Comparison of ENCODE assay signal across 8 cellular contexts in the genomic region with DNA sequence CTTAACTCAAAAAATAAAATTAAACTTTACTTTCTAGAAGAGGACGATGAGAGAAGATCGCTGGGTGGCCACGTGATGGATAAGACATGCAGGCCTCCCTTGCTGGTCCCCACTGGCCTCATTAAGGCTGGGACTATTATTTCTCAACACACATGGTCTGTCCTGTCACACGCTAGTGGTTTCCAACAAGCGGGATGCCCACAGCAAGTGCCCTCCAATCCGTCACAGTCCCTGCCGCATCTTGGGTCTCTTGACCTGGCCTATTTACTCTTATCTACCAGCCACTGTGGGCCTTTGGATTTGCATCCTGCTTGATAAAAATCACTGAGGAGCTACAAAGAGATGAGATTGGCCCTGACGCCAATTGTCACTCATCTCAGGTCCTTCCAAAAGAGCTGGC. TPM values are rescaled to one million over a fixed set of nuclear protein-coding genes. Genes with fewer than 3 reads are reported as not detected.
DNase-seq lines count a peak whose midpoint lies in the region; ATAC-seq, FAIRE-seq and TF ChIP-seq lines count a peak whose summit lies in the region.
"Had no signal": no experiment of that assay in that cellular context is flagged by ENCODE, and none has a peak within 500 bp of the region (broad histone marks: within the 10 kb centered on the region; RNA-seq: fewer than 3 reads in every experiment).

No MANE protein-coding gene starts in this region.

- H3K9ac ChIP-seq in skeletal muscle tissue (ENCODE audit: low read depth in 1 of 3, low read length in 3 of 3) (no peak overlapping the region), kidney (ENCODE audit: low read length in 2 of 2) (no peak overlapping the region)

- POLR2A ChIA-PET in CD8-positive, alpha-beta memory T cell (lab: Charles Lee) = interaction anchor here (1.1 kb wide), 1 partner anchor 23 kb away, joined by 3 read pairs; no protein-coding TSS in a partner anchor
- POLR2A ChIA-PET in PC-9 (lab: Charles Lee; ENCODE audit: unreplicated experiment) = no interaction called here

- no peaks in the 10 kb centered on the region for H3K27me3 ChIP-seq in CD8-positive, alpha-beta memory T cell (ENCODE audit: insufficient read depth, low read length, poor library complexity, severe bottlenecking)
- H3K27me3 ChIP-seq in gastroesophageal sphincter = no peaks in the 10 kb centered on the region
- no peaks in the 10 kb centered on the region for H3K27me3 ChIP-seq in skeletal muscle tissue (ENCODE audit: control insufficient read depth in 3 of 3, insufficient read depth in 3 of 3, low read length in 3 of 3)
- no peaks in the 10 kb centered on the region for H3K27me3 ChIP-seq in PC-9 (ENCODE audit: insufficient read depth, low read depth)

- no peaks in the 10 kb centered on the region for H3K27me3 Mint-ChIP-seq in CD8-positive, alpha-beta memory T cell
- no peaks in the 10 kb centered on the region for H3K27me3 Mint-ChIP-seq in T-helper 17 cell

- CTCF ChIA-PET in CD8-positive, alpha-beta memory T cell (lab: Charles Lee) = no interaction called here
- CTCF ChIA-PET in PC-9 (lab: Charles Lee) = no interaction called here

- H3K4me2 ChIP-seq in PC-9 = no peak overlapping the region

- H3K27ac ChIP-seq in CD8-positive, alpha-beta memory T cell (ENCODE audit: low read depth, low read length) = no peak overlapping the region
- H3K27ac ChIP-seq in gastroesophageal sphincter = peak overlapping the region; percentile 57 to 93 (median 88)
- H3K27ac ChIP-seq in skeletal muscle tissue (ENCODE audit: low read depth, low read length) = peak overlapping the region; percentile 74
- no peak overlapping the region for H3K27ac ChIP-seq in kidney (ENCODE audit: low read depth in 2 of 2, low read length in 2 of 2)
- H3K27ac ChIP-seq in PC-9 = no peak overlapping the region

- intact Hi-C loops in kidney (cut with DNase I) = no loop called here
- intact Hi-C loops in PC-9 (cut with micrococcal nuclease; ENCODE audit: unreplicated experiment) = no loop called here

- H3K4me1 ChIP-seq in CD8-positive, alpha-beta memory T cell (ENCODE audit: insufficient read depth, low read length) = peaks cover 95% of the 10 kb centered on the region
- H3K4me1 ChIP-seq in gastroesophageal sphincter (peaks cover 31 to 100% (median 80%) of the 10 kb centered on the region in 3 donors), skeletal muscle tissue (ENCODE audit: control insufficient read depth in 3 of 3, insufficient read depth in 3 of 3, low read length in 3 of 3) (peaks cover 74 to 79% (median 75%) of the 10 kb centered on the region in 3 donors), kidney (ENCODE audit: control insufficient read depth in 1 of 2, insufficient read depth in 1 of 2, low read depth in 1 of 2, low read length in 2 of 2) (peaks cover 31 to 46% of the 10 kb centered on the region in 2 donors), PC-9 (replicated peaks; ENCODE audit: insufficient read depth) (peaks cover 12% of the 10 kb centered on the region)

- H3K9me3 Mint-ChIP-seq in CD8-positive, alpha-beta memory T cell = no peaks in the 10 kb centered on the region

- no peak for TF ChIP-seq CTCF in gastroesophageal sphincter (IDR thresholded peaks at IDR 0.05)
- TF ChIP-seq CTCF in kidney (IDR thresholded peaks at IDR 0.05; ENCODE audit: borderline replicate concordance, extremely low read depth, insufficient read depth) = no peak
- no peak for TF ChIP-seq CTCF in PC-9 (conservative IDR thresholded peaks at IDR 0.05)

- BruUV-seq in PC-9 (replicated peaks; lab: Mats Ljungman, UMichigan) = no TSS peak

- no peak for DNase-seq in CD8-positive, alpha-beta memory T cell
- no peak for DNase-seq in T-helper 17 cell
- DNase-seq in kidney = no peak
- no peak for DNase-seq in PC-9
- no peak for DNase-seq in anterior cingulate cortex (lab: John Stamatoyannopoulos, UW)
- DNase-seq: NCI-H524 treated with DMSO at 0.1 percent for 48 hours had no signal

- H2AFZ ChIP-seq in PC-9 = no peak overlapping the region

- ATAC-seq in T-helper 17 cell (no peak), gastroesophageal sphincter (no peak)

- H3K4me3 Mint-ChIP-seq in CD8-positive, alpha-beta memory T cell = peak overlapping the region in 6 of 7 donors; percentile 9 to 63 (median 40)
- peak overlapping the region; percentile 49 for H3K4me3 Mint-ChIP-seq in T-helper 17 cell

- no peak for TF ChIP-seq EP300 in gastroesophageal sphincter (IDR thresholded peaks at IDR 0.05)

- no peak for FAIRE-seq in kidney (lab: Jason Lieb, UNC)

- peaks cover 65% of the 10 kb centered on the region for H3K79me2 ChIP-seq in PC-9 (ENCODE audit: low read depth)

- H3K9me2 ChIP-seq in PC-9 (ENCODE audit: insufficient read depth) = no peaks in the 10 kb centered on the region

- H3K4me3 ChIP-seq in CD8-positive, alpha-beta memory T cell (ENCODE audit: low read length) = peak overlapping the region; percentile 5
- H3K4me3 ChIP-seq in gastroesophageal sphincter (no peak overlapping the region), skeletal muscle tissue (ENCODE audit: low read length in 3 of 3) (no peak overlapping the region), kidney (ENCODE audit: low read length in 2 of 2) (no peak overlapping the region), PC-9 (no peak overlapping the region)

- H4K20me1 ChIP-seq in PC-9 (ENCODE audit: insufficient read depth) = peaks cover 33% of the 10 kb centered on the region

- peaks cover 12% of the 10 kb centered on the region for H3F3A ChIP-seq in PC-9 (ENCODE audit: insufficient read depth, low read depth)

- H3K4me1 Mint-ChIP-seq in CD8-positive, alpha-beta memory T cell = peaks cover 84 to 98% (median 94%) of the 10 kb centered on the region in 3 donors
- peaks cover 76% of the 10 kb centered on the region for H3K4me1 Mint-ChIP-seq in T-helper 17 cell

- no peaks in the 10 kb centered on the region for H3K36me3 ChIP-seq in CD8-positive, alpha-beta memory T cell (ENCODE audit: insufficient read depth, low read length)
- H3K36me3 ChIP-seq in gastroesophageal sphincter = no peaks in the 10 kb centered on the region
- no peaks in the 10 kb centered on the region for H3K36me3 ChIP-seq in skeletal muscle tissue (ENCODE audit: control insufficient read depth in 3 of 3, insufficient read depth in 3 of 3, low read length in 3 of 3)
- H3K36me3 ChIP-seq in kidney (ENCODE audit: control insufficient read depth in 1 of 2, insufficient read depth in 2 of 2, low read length in 2 of 2) = no peaks in the 10 kb centered on the region
- no peaks in the 10 kb centered on the region for H3K36me3 ChIP-seq in PC-9 (ENCODE audit: low read depth)

- WGBS in gastroesophageal sphincter (ENCODE audit: low coverage in 1 of 2), 2 donors = 80 to 81% methylated on average over 6 of the region's 8 CpGs

- H3K27ac Mint-ChIP-seq in CD8-positive, alpha-beta memory T cell = peak overlapping the region in 7 of 8 donors; percentile 53 to 95 (median 89)
- peak overlapping the region; percentile 98 for H3K27ac Mint-ChIP-seq in T-helper 17 cell

- no peak for TF ChIP-seq POLR2A in gastroesophageal sphincter (IDR thresholded peaks at IDR 0.05)

- no peaks in the 10 kb centered on the region for H3K9me3 ChIP-seq in CD8-positive, alpha-beta memory T cell (ENCODE audit: low read length)
- H3K9me3 ChIP-seq in T-helper 17 cell (ENCODE audit: control insufficient read depth, low read length, poor library complexity, severe bottlenecking) (no peaks in the 10 kb centered on the region), gastroesophageal sphincter (no peaks in the 10 kb centered on the region), skeletal muscle tissue (ENCODE audit: control insufficient read depth in 3 of 3, low read length in 3 of 3) (no peaks in the 10 kb centered on the region), kidney (ENCODE audit: control insufficient read depth in 1 of 2, low read length in 2 of 2) (no peaks in the 10 kb centered on the region), PC-9 (ENCODE audit: insufficient read depth, low read depth) (no peaks in the 10 kb centered on the region)

- peaks cover 0 to 11% (median 0%) of the 10 kb centered on the region in 3 donors for H3K36me3 Mint-ChIP-seq in CD8-positive, alpha-beta memory T cell
- H3K36me3 Mint-ChIP-seq in T-helper 17 cell (ENCODE audit: low read depth) = no peaks in the 10 kb centered on the region

RNA-seq across cellular contexts. Expression of gene CAPZB, which starts 30.0 kb away (rescaled TPM):
- 100 to 1,000 TPM; 284 to 289 TPM for total RNA-seq in CD8-positive, alpha-beta memory T cell
- 540 TPM for polyA plus RNA-seq in CD8-positive, alpha-beta memory T cell
- total RNA-seq in T-helper 17 cell (100 to 1,000 TPM; 320 to 330 TPM), gastroesophageal sphincter (100 to 1,000 TPM; 160 to 288 (median 184) TPM), skeletal muscle tissue (67.3 TPM), kidney (265 TPM), PC-9 (2021) (222 and 274 TPM in 2 replicates)
- polyA plus RNA-seq in kidney (ENCODE audit: insufficient read depth, low read depth, low replicate concordance) = 253 TPM

Comparison
In these comparisons a context has a peak if more than half of its experiments do, and no peak if none do; other contexts are left out.
1. H3K27ac ChIP-seq: peak in gastroesophageal sphincter (4 of 4) and skeletal muscle tissue (single experiment); none in CD8-positive, alpha-beta memory T cell (single experiment), kidney (0 of 2) and PC-9 (single experiment).